ENCODE assay signal across 9 cellular contexts in genomic region chr5:37738057-37738691, GRCh38.
DNase-seq lines count a peak whose midpoint lies in the region; ATAC-seq, FAIRE-seq and TF ChIP-seq lines count a peak whose summit lies in the region.
"Had no signal": no experiment of that assay in that cellular context is flagged by ENCODE, and none has a peak within 500 bp of the region (broad histone marks: within the 10 kb centered on the region; RNA-seq: fewer than 3 reads in every experiment).

No MANE protein-coding gene starts in this region.

- no peak overlapping the region for H3K27ac ChIP-seq in foreskin keratinocyte

- ATAC-seq in GM21390 (IDR thresholded peaks at IDR 0.05; ENCODE audit: unreplicated experiment) (peak; percentile 86), SK-N-SH treated with all-trans-retinoic acid at 6 μM for 48 hours (peak; percentile 86), foreskin keratinocyte (peak; percentile 98)

- no peak for FAIRE-seq in urothelium cell line (lab: Jason Lieb, UNC)
- FAIRE-seq: TTC549 had no signal

- peaks cover 4% of the 10 kb centered on the region for H3K4me1 ChIP-seq in foreskin keratinocyte

- TF ChIP-seq CTCF in foreskin keratinocyte (conservative IDR thresholded peaks at IDR 0.05), result no peak

- H3K27me3 ChIP-seq in foreskin keratinocyte, result peaks cover 6% of the 10 kb centered on the region

- DNase-seq in GM04503 (ENCODE audit: low read depth) (peak; percentile 92), HPDE6-E6E7 (ENCODE audit: extremely low spot score) (peak; percentile 49), foreskin keratinocyte (peak; percentile 82 to 91), urothelium cell line (ENCODE audit: low spot score) (peak; percentile 75), SKM-1 treated with dmso at 0.1 percent for 144 hours (lab: John Stamatoyannopoulos, UW; ENCODE audit: unreplicated experiment) (no peak)
- no peak for DNase-seq in stimulated activated naive CD4-positive, alpha-beta T cell treated with Interleukin-2 at 50 U/mL for 16 hours (lab: John Stamatoyannopoulos, UW)

TF ChIP-seq in SK-N-SH treated with all-trans-retinoic acid at 6 μM for 48 hours, 23 proteins besides CTCF, POLR2A, EP300 and RAD21:
- no peak for TF ChIP-seq ZNF70 (CRISPR knock-in tag; IDR thresholded peaks at IDR 0.05)
- peak; percentile 64 for TF ChIP-seq ISL1 (CRISPR knock-in tag; IDR thresholded peaks at IDR 0.05)

Comparison
In these comparisons a context has a peak if more than half of its experiments do, and no peak if none do; other contexts are left out.
1. DNase-seq: peak in GM04503 (single experiment), HPDE6-E6E7 (single experiment), foreskin keratinocyte (2 of 2) and urothelium cell line (single experiment); none in SKM-1 treated with dmso at 0.1 percent for 144 hours (single experiment) and stimulated activated naive CD4-positive, alpha-beta T cell treated with Interleukin-2 at 50 U/mL for 16 hours (single experiment).
2. Peak in every context shown above with its lines, with median percentiles within 50 percentile points of each other: ATAC-seq.